11 cellular contexts compared by ENCODE assay signal in genomic region chr14:22561366-22561660, GRCh38. TPM values are rescaled to one million over a fixed set of nuclear protein-coding genes. Genes with fewer than 3 reads are reported as not detected.
DNase-seq lines count a peak whose midpoint lies in the region; ATAC-seq and TF ChIP-seq lines count a peak whose summit lies in the region.
"Had no signal": no experiment of that assay in that cellular context is flagged by ENCODE, and none has a peak within 500 bp of the region (broad histone marks: within the 10 kb centered on the region; RNA-seq: fewer than 3 reads in every experiment).

No MANE protein-coding gene starts in this region.

- H3K9me3 Mint-ChIP-seq in stimulated activated naive CD8-positive, alpha-beta T cell treated with anti-CD3 and anti-CD28 coated beads, Interleukin-15, Interleukin-2, amounts not matched to agents 100 ng/mL and 50 ng/mL, for 24 hours, result no peaks in the 10 kb centered on the region
- H3K9me3 Mint-ChIP-seq in activated T-helper 2 cell treated with anti-CD3 and anti-CD28 coated beads, Interferon-gamma antibody, Interleukin-2, Interleukin-4, amounts not matched to agents 10 μg/mL and 5 μg/mL and 100 μg/mL, durations not matched to agents 14 hours and 24 hours and 36 hours, result no peaks in the 10 kb centered on the region
- no peaks in the 10 kb centered on the region; a peak in 2 of 5 replicates for H3K9me3 Mint-ChIP-seq in H9

- no peak overlapping the region for H4K8ac ChIP-seq in H9 (replicated peaks; ENCODE audit: insufficient read length, low read depth, low read length)

- peaks cover 43% of the 10 kb centered on the region for H3K36me3 Mint-ChIP-seq in stimulated activated naive CD8-positive, alpha-beta T cell treated with anti-CD3 and anti-CD28 coated beads, Interleukin-15, Interleukin-2, amounts not matched to agents 100 ng/mL and 50 ng/mL, for 24 hours (ENCODE audit: low read depth)
- H3K36me3 Mint-ChIP-seq in activated T-helper 2 cell treated with anti-CD3 and anti-CD28 coated beads, Interferon-gamma antibody, Interleukin-2, Interleukin-4, amounts not matched to agents 10 μg/mL and 5 μg/mL and 100 μg/mL, durations not matched to agents 14 hours and 24 hours and 36 hours (ENCODE audit: low read depth), result peaks cover 39% of the 10 kb centered on the region
- H3K36me3 Mint-ChIP-seq in H9 (ENCODE audit: insufficient read depth in 1 of 3, low read depth in 3 of 3), result peaks cover 4 to 19% (median 13%) of the 10 kb centered on the region in 3 experiments; a peak in 6 of 7 replicates

- no peak overlapping the region for H3K4me3 ChIP-seq in mucosa of stomach (ENCODE audit: low read length)
- H3K4me3 ChIP-seq: esophagus muscularis mucosa had no signal

- peak overlapping the region; percentile 33 for H3K9ac ChIP-seq in mucosa of stomach (ENCODE audit: low read length)
- H3K9ac ChIP-seq in H9 (ENCODE audit: extremely low read depth, insufficient read length, low read length), result no peak overlapping the region

- no peak overlapping the region for H2BK20ac ChIP-seq in H9 (ENCODE audit: low read depth, low read length, poor library complexity, severe bottlenecking)

- no peak overlapping the region for H2AFZ ChIP-seq in H9 (ENCODE audit: low read length)

- no peak overlapping the region for H3K4me2 ChIP-seq in H9 (ENCODE audit: insufficient read depth, insufficient read length, low read length)

- H3K27ac Mint-ChIP-seq in stimulated activated naive CD8-positive, alpha-beta T cell treated with anti-CD3 and anti-CD28 coated beads, Interleukin-15, Interleukin-2, amounts not matched to agents 100 ng/mL and 50 ng/mL, for 24 hours, result peak overlapping the region; percentile 97
- peak overlapping the region; percentile 98 for H3K27ac Mint-ChIP-seq in activated T-helper 2 cell treated with anti-CD3 and anti-CD28 coated beads, Interferon-gamma antibody, Interleukin-2, Interleukin-4, amounts not matched to agents 10 μg/mL and 5 μg/mL and 100 μg/mL, durations not matched to agents 14 hours and 24 hours and 36 hours
- no peak overlapping the region; a peak in 1 of 7 replicates for H3K27ac Mint-ChIP-seq in H9

- no peak overlapping the region for H2AK5ac ChIP-seq in H9 (ENCODE audit: insufficient read length, low read length)

- H2BK12ac ChIP-seq in H9 (ENCODE audit: insufficient read length, low read depth, low read length), result no peak overlapping the region

- no peak overlapping the region for H2BK15ac ChIP-seq in H9 (ENCODE audit: low read depth, low read length)

- H3K27ac ChIP-seq in H9 (ENCODE audit: insufficient read length, low read depth, low read length), result no peak overlapping the region

- H4K20me1 ChIP-seq in H9 (ENCODE audit: control insufficient read depth, insufficient read depth, insufficient read length), result no peaks in the 10 kb centered on the region

- no peaks in the 10 kb centered on the region for H3K79me1 ChIP-seq in H9 (ENCODE audit: insufficient read depth, low read depth, low read length, poor library complexity, severe bottlenecking)

- no peak overlapping the region for H3T11ph ChIP-seq in H9 (ENCODE audit: low read length)

- intact Hi-C loops in activated T-helper 2 cell treated with anti-CD3 and anti-CD28 coated beads, Interferon-gamma antibody, Interleukin-2, Interleukin-4, amounts not matched to agents 10 μg/mL and 5 μg/mL and 100 μg/mL, durations not matched to agents 14 hours and 24 hours and 36 hours (cut with micrococcal nuclease), result loop anchor here (1.0 to 2.0 kb wide), 3 partner anchors 9 to 1057 kb away; partner anchors contain the start of gene DAD1

- no peak overlapping the region for H2BK5ac ChIP-seq in H9 (ENCODE audit: insufficient read length, low read length)

- no peaks in the 10 kb centered on the region for H3K9me3 ChIP-seq in mucosa of stomach (ENCODE audit: control insufficient read depth, low read length)
- no peaks in the 10 kb centered on the region for H3K9me3 ChIP-seq in H9 (ENCODE audit: control insufficient read depth, low read depth, low read length)
- H3K9me3 ChIP-seq: esophagus muscularis mucosa had no signal

- peaks cover 97% of the 10 kb centered on the region for H3K4me1 ChIP-seq in mucosa of stomach (ENCODE audit: control insufficient read depth, insufficient read depth, low read length)
- H3K4me1 ChIP-seq in H9 (ENCODE audit: insufficient read depth, low read length), result no peaks in the 10 kb centered on the region

- no peak for TF ChIP-seq CTCF in H9 (conservative IDR thresholded peaks at IDR 0.05)

- H2BK120ac ChIP-seq in H9 (ENCODE audit: low read depth, low read length, poor library complexity, severe bottlenecking), result no peak overlapping the region

- no peaks in the 10 kb centered on the region for H3K27me3 ChIP-seq in mucosa of stomach (ENCODE audit: control insufficient read depth, insufficient read depth, low read length)
- no peaks in the 10 kb centered on the region for H3K27me3 ChIP-seq in H9 (ENCODE audit: insufficient read depth, low read length)
- H3K27me3 ChIP-seq: esophagus muscularis mucosa had no signal

- no peaks in the 10 kb centered on the region for H3K79me2 ChIP-seq in H9 (ENCODE audit: insufficient read depth, low read length)

- no peak for DNase-seq in stimulated activated naive CD8-positive, alpha-beta T cell treated with anti-CD3 and anti-CD28 coated beads, Interleukin-15, Interleukin-2, amounts not matched to agents 100 U/mL and 50 U/mL, for 24 hours
- DNase-seq in activated T-helper 2 cell treated with anti-CD3 and anti-CD28 coated beads, Interferon-gamma antibody, Interleukin-2, Interleukin-4, amounts not matched to agents 10 μg/mL and 5 μg/mL and 100 μg/mL, durations not matched to agents 14 hours and 24 hours and 36 hours (ENCODE audit: low spot score), result no peak
- DNase-seq in NCI-H2196 (lab: John Stamatoyannopoulos, UW; ENCODE audit: unreplicated experiment), result no peak
- no peak for DNase-seq in H9
- DNase-seq in amniotic stem cell (lab: John Stamatoyannopoulos, UW), result no peak
- DNase-seq: HCEC 1CT, NCI-H526 had no signal

- ATAC-seq in stimulated activated naive CD8-positive, alpha-beta T cell treated with anti-CD3 and anti-CD28 coated beads, Interleukin-15, Interleukin-2, amounts not matched to agents 100 U/mL and 50 U/mL, for 24 hours, result no peak
- no peak for ATAC-seq in GM21423 (IDR thresholded peaks at IDR 0.05; ENCODE audit: unreplicated experiment)

- H3K4ac ChIP-seq in H9 (ENCODE audit: low read depth, low read length), result no peak overlapping the region

- no peak overlapping the region for H3K14ac ChIP-seq in H9 (ENCODE audit: insufficient read depth, low read length)

- H3K56ac ChIP-seq in H9 (ENCODE audit: insufficient read length, low read depth, low read length), result no peak overlapping the region

- H3K23ac ChIP-seq in H9 (ENCODE audit: insufficient read length, low read depth, low read length), result no peak overlapping the region

- WGBS in H9 (ENCODE audit: extremely low coverage, insufficient read length, low lambda C conversion rate), result no CpG with 5 or more reads among the region's 3 CpGs

- peaks cover 2% of the 10 kb centered on the region for H3K27me3 Mint-ChIP-seq in stimulated activated naive CD8-positive, alpha-beta T cell treated with anti-CD3 and anti-CD28 coated beads, Interleukin-15, Interleukin-2, amounts not matched to agents 100 ng/mL and 50 ng/mL, for 24 hours
- H3K27me3 Mint-ChIP-seq in activated T-helper 2 cell treated with anti-CD3 and anti-CD28 coated beads, Interferon-gamma antibody, Interleukin-2, Interleukin-4, amounts not matched to agents 10 μg/mL and 5 μg/mL and 100 μg/mL, durations not matched to agents 14 hours and 24 hours and 36 hours (ENCODE audit: low read depth), result peaks cover under 1% of the 10 kb centered on the region
- H3K27me3 Mint-ChIP-seq in H9 (ENCODE audit: low read depth), result no peaks in the 10 kb centered on the region; the same call in 1 of the 2 replicates

- no peaks in the 10 kb centered on the region for H3K23me2 ChIP-seq in H9 (ENCODE audit: insufficient read length, low read depth, low read length, poor library complexity, severe bottlenecking)

- H3K18ac ChIP-seq in H9 (ENCODE audit: insufficient read length, low read depth, low read length), result no peak overlapping the region

- H4K5ac ChIP-seq in H9 (ENCODE audit: insufficient read length, low read depth, low read length), result no peak overlapping the region

- no peaks in the 10 kb centered on the region for H3K36me3 ChIP-seq in mucosa of stomach (ENCODE audit: control insufficient read depth, insufficient read depth, low read length)

- H4K91ac ChIP-seq in H9 (ENCODE audit: insufficient read length, low read depth, low read length), result no peak overlapping the region

- peaks cover 100% of the 10 kb centered on the region for H3K4me1 Mint-ChIP-seq in stimulated activated naive CD8-positive, alpha-beta T cell treated with anti-CD3 and anti-CD28 coated beads, Interleukin-15, Interleukin-2, amounts not matched to agents 100 ng/mL and 50 ng/mL, for 24 hours (ENCODE audit: low read depth)
- peaks cover 85% of the 10 kb centered on the region for H3K4me1 Mint-ChIP-seq in activated T-helper 2 cell treated with anti-CD3 and anti-CD28 coated beads, Interferon-gamma antibody, Interleukin-2, Interleukin-4, amounts not matched to agents 10 μg/mL and 5 μg/mL and 100 μg/mL, durations not matched to agents 14 hours and 24 hours and 36 hours (ENCODE audit: low read depth)
- H3K4me1 Mint-ChIP-seq in H9, result peaks cover 40 to 44% of the 10 kb centered on the region in 2 experiments

- H3K4me3 Mint-ChIP-seq in stimulated activated naive CD8-positive, alpha-beta T cell treated with anti-CD3 and anti-CD28 coated beads, Interleukin-15, Interleukin-2, amounts not matched to agents 100 ng/mL and 50 ng/mL, for 24 hours, result peak overlapping the region; percentile 61
- peak overlapping the region; percentile 71 for H3K4me3 Mint-ChIP-seq in activated T-helper 2 cell treated with anti-CD3 and anti-CD28 coated beads, Interferon-gamma antibody, Interleukin-2, Interleukin-4, amounts not matched to agents 10 μg/mL and 5 μg/mL and 100 μg/mL, durations not matched to agents 14 hours and 24 hours and 36 hours (ENCODE audit: low read depth)
- no peak overlapping the region for H3K4me3 Mint-ChIP-seq in H9

RNA-seq across cellular contexts. Expression of gene DAD1, which starts 27.7 kb away (rescaled TPM):
- 246 and 256 TPM in 2 replicates for total RNA-seq in activated T-helper 2 cell treated with anti-CD3 and anti-CD28 coated beads, Interferon-gamma antibody, Interleukin-2, Interleukin-4, amounts not matched to agents 10 μg/mL and 5 μg/mL and 100 μg/mL, durations not matched to agents 14 hours and 24 hours and 36 hours
- 127 TPM in 2 replicates for total RNA-seq in H9 (2021)

RNA-seq across cellular contexts. Expression of gene ABHD4, which starts 36.8 kb away (rescaled TPM):
- total RNA-seq in activated T-helper 2 cell treated with anti-CD3 and anti-CD28 coated beads, Interferon-gamma antibody, Interleukin-2, Interleukin-4, amounts not matched to agents 10 μg/mL and 5 μg/mL and 100 μg/mL, durations not matched to agents 14 hours and 24 hours and 36 hours, result 9.2 and 10.8 TPM in 2 replicates
- total RNA-seq in H9 (2021), result 21.8 and 23.5 TPM in 2 replicates

Comparison
In these comparisons a context has a peak if more than half of its experiments do, and no peak if none do; other contexts are left out.
1. H3K27ac Mint-ChIP-seq: peak in stimulated activated naive CD8-positive, alpha-beta T cell treated with anti-CD3 and anti-CD28 coated beads, Interleukin-15, Interleukin-2, amounts not matched to agents 100 ng/mL and 50 ng/mL, for 24 hours (single experiment) and activated T-helper 2 cell treated with anti-CD3 and anti-CD28 coated beads, Interferon-gamma antibody, Interleukin-2, Interleukin-4, amounts not matched to agents 10 μg/mL and 5 μg/mL and 100 μg/mL, durations not matched to agents 14 hours and 24 hours and 36 hours (single experiment); none in H9 (0 of 3).
2. H3K4me3 Mint-ChIP-seq: peak in stimulated activated naive CD8-positive, alpha-beta T cell treated with anti-CD3 and anti-CD28 coated beads, Interleukin-15, Interleukin-2, amounts not matched to agents 100 ng/mL and 50 ng/mL, for 24 hours (single experiment) and activated T-helper 2 cell treated with anti-CD3 and anti-CD28 coated beads, Interferon-gamma antibody, Interleukin-2, Interleukin-4, amounts not matched to agents 10 μg/mL and 5 μg/mL and 100 μg/mL, durations not matched to agents 14 hours and 24 hours and 36 hours (single experiment); none in H9 (0 of 2).